Comparison of ENCODE assay signal across 19 cellular contexts in genomic region chr4:156981262-156981661, GRCh38. TPM values are rescaled to one million over a fixed set of nuclear protein-coding genes. Genes with fewer than 3 reads are reported as not detected.
DNase-seq lines count a peak whose midpoint lies in the region; ATAC-seq, FAIRE-seq and TF ChIP-seq lines count a peak whose summit lies in the region.
"Had no signal": no experiment of that assay in that cellular context is flagged by ENCODE, and none has a peak within 500 bp of the region (broad histone marks: within the 10 kb centered on the region; RNA-seq: fewer than 3 reads in every experiment).

No MANE protein-coding gene starts in this region.

- H3K79me2 ChIP-seq in astrocyte (ENCODE audit: insufficient read depth, low read length) (no peaks in the 10 kb centered on the region), neural cell (replicated peaks; ENCODE audit: insufficient read depth, low read length) (no peaks in the 10 kb centered on the region)

- no peaks in the 10 kb centered on the region for H3K9me2 ChIP-seq in neural cell (ENCODE audit: insufficient read depth, low read length)

- no peak overlapping the region for H3K4me3 Mint-ChIP-seq in astrocyte (ENCODE audit: unreplicated experiment)
- H3K4me3 Mint-ChIP-seq: CD8-positive, alpha-beta T cell had no signal

- no peaks in the 10 kb centered on the region for H3K36me3 ChIP-seq in astrocyte (ENCODE audit: insufficient read depth, low read length)
- H3K36me3 ChIP-seq in neural cell (ENCODE audit: insufficient read depth, low read length): no peaks in the 10 kb centered on the region
- H3K36me3 ChIP-seq: BLaER1 treated with 17β-estradiol and CSF1 and Interleukin-3, amounts not matched to agents 10 nM and 100 nM had no signal

- no peaks in the 10 kb centered on the region for H3F3A ChIP-seq in neural cell (ENCODE audit: insufficient read depth, low read length, poor library complexity, severe bottlenecking)

- TF ChIP-seq RAD21 in neural cell (conservative IDR thresholded peaks at IDR 0.05): no peak

- H3K9ac ChIP-seq in astrocyte (ENCODE audit: low read length) (no peak overlapping the region), neural cell (ENCODE audit: low read length) (no peak overlapping the region)
- H3K9ac ChIP-seq: BLaER1 treated with 17β-estradiol and CSF1 and Interleukin-3, amounts not matched to agents 10 nM and 100 nM had no signal

- H3K36me3 Mint-ChIP-seq in astrocyte (ENCODE audit: low read depth, unreplicated experiment): no peaks in the 10 kb centered on the region
- H3K36me3 Mint-ChIP-seq: CD8-positive, alpha-beta T cell had no signal

- no peak for TF ChIP-seq CTCF in astrocyte (IDR thresholded peaks at IDR 0.05; ENCODE audit: insufficient read depth, low read depth, low read length)
- no peak for TF ChIP-seq CTCF in neural cell (IDR thresholded peaks at IDR 0.05; ENCODE audit: poor library complexity, severe bottlenecking)

- H4K20me1 ChIP-seq in astrocyte (ENCODE audit: insufficient read depth, low read length) (no peaks in the 10 kb centered on the region), neural cell (ENCODE audit: insufficient read depth) (no peaks in the 10 kb centered on the region)
- H4K20me1 ChIP-seq: BLaER1 treated with 17β-estradiol and CSF1 and Interleukin-3, amounts not matched to agents 10 nM and 100 nM had no signal

- H3K4me1 Mint-ChIP-seq in astrocyte (ENCODE audit: low read depth, unreplicated experiment): peaks cover 28% of the 10 kb centered on the region

- H2AFZ ChIP-seq in astrocyte (ENCODE audit: low read depth, low read length): no peak overlapping the region
- no peak overlapping the region for H2AFZ ChIP-seq in neural cell (ENCODE audit: low read depth, low read length)

- H3K4me1 ChIP-seq in astrocyte (ENCODE audit: insufficient read depth, low read length): peaks cover 19% of the 10 kb centered on the region
- H3K4me1 ChIP-seq: A549; BLaER1 treated with 17β-estradiol and CSF1 and Interleukin-3, amounts not matched to agents 10 nM and 100 nM had no signal

- H3K27ac Mint-ChIP-seq in astrocyte (ENCODE audit: unreplicated experiment): no peak overlapping the region
- H3K27ac Mint-ChIP-seq: CD8-positive, alpha-beta T cell had no signal

- H3K9me3 ChIP-seq in astrocyte (ENCODE audit: insufficient read depth, low read depth, low read length) (no peaks in the 10 kb centered on the region), neural cell (ENCODE audit: low read length) (no peaks in the 10 kb centered on the region)
- H3K9me3 ChIP-seq: A549; BLaER1 treated with 17β-estradiol and CSF1 and Interleukin-3, amounts not matched to agents 10 nM and 100 nM had no signal

- ATAC-seq in HG03196 (IDR thresholded peaks at IDR 0.05; ENCODE audit: unreplicated experiment): no peak
- no peak for ATAC-seq in HG02981 (IDR thresholded peaks at IDR 0.05; ENCODE audit: unreplicated experiment)
- ATAC-seq in HG03039 (IDR thresholded peaks at IDR 0.05; ENCODE audit: unreplicated experiment): no peak
- ATAC-seq: A549; CD8-positive, alpha-beta T cell; K562; Right ventricle myocardium inferior had no signal

- H3K27ac ChIP-seq in astrocyte (ENCODE audit: low read depth, low read length) (no peak overlapping the region), neural cell (ENCODE audit: low read length) (peak overlapping the region; percentile 48)
- H3K27ac ChIP-seq: A549; BLaER1 treated with 17β-estradiol and CSF1 and Interleukin-3, amounts not matched to agents 10 nM and 100 nM had no signal

- CTCF ChIA-PET in HEK293T (lab: Yijun Ruan, JAX): interaction anchor here (1.0 to 2.9 kb wide), 3 partner anchors 9 to 28 kb away, joined by 3 to 12 read pairs (median 3); partner anchors contain the start of gene PDGFC

- FAIRE-seq in astrocyte (lab: Jason Lieb, UNC): peak; percentile 9
- FAIRE-seq: A549, K562, RCC 7860 had no signal

- H3K4me3 ChIP-seq in astrocyte (ENCODE audit: insufficient read depth, low read depth, low read length) (no peak overlapping the region), neural cell (ENCODE audit: low read length) (no peak overlapping the region)
- H3K4me3 ChIP-seq: A549; BLaER1 treated with 17β-estradiol and CSF1 and Interleukin-3, amounts not matched to agents 10 nM and 100 nM; K562 had no signal

- H3K27me3 ChIP-seq in astrocyte (ENCODE audit: insufficient read depth, low read length): no peaks in the 10 kb centered on the region
- H3K27me3 ChIP-seq in neural cell (ENCODE audit: insufficient read depth, low read depth, low read length): no peaks in the 10 kb centered on the region
- H3K27me3 ChIP-seq: BLaER1 treated with 17β-estradiol and CSF1 and Interleukin-3, amounts not matched to agents 10 nM and 100 nM had no signal

- H3K4me2 ChIP-seq in astrocyte (ENCODE audit: low read length) (no peak overlapping the region), neural cell (ENCODE audit: low read length) (peak overlapping the region; percentile 5)
- H3K4me2 ChIP-seq: A549; BLaER1 treated with 17β-estradiol and CSF1 and Interleukin-3, amounts not matched to agents 10 nM and 100 nM had no signal

- H3K9me3 Mint-ChIP-seq in astrocyte (ENCODE audit: unreplicated experiment): peaks cover 3% of the 10 kb centered on the region

- DNase-seq in DMS 273 (lab: John Stamatoyannopoulos, UW; ENCODE audit: unreplicated experiment) (peak; percentile 35), HEK293T (ENCODE audit: extremely low spot score) (no peak), astrocyte (ENCODE audit: low read depth) (no peak), NCI-H187 treated with DMSO at 0.1 percent for 48 hours (lab: John Stamatoyannopoulos, UW) (no peak)
- DNase-seq: Calu3; CD8-positive, alpha-beta T cell; NCI-H1105 treated with DMSO at 0.1 percent for 48 hours; NCI-H1694; NCI-H2227 treated with DMSO at 0.1 percent for 48 hours; NCI-H524 treated with DMSO at 0.1 percent for 48 hours had no signal

- H3K27me3 Mint-ChIP-seq in astrocyte (ENCODE audit: low read depth, unreplicated experiment): no peaks in the 10 kb centered on the region

- POLR2A ChIA-PET in HEK293T (lab: Yijun Ruan, JAX): interaction anchor here (1.3 kb wide), 1 partner anchor 18 kb away, joined by 3 read pairs; no protein-coding TSS in a partner anchor

- no peak for TF ChIP-seq EP300 in neural cell (conservative IDR thresholded peaks at IDR 0.05; ENCODE audit: poor library complexity, severe bottlenecking)

TF ChIP-seq in HEK293T, 16 proteins besides CTCF, POLR2A, EP300 and RAD21:
- TF ChIP-seq PKNOX1 (IDR thresholded peaks at IDR 0.05) (peak; percentile 73), TARDBP (IDR thresholded peaks at IDR 0.05) (no peak), ZNF384 (IDR thresholded peaks at IDR 0.05) (no peak)

TF ChIP-seq in neural cell, 6 proteins besides CTCF, POLR2A, EP300 and RAD21:
- no peak for TF ChIP-seq REST (IDR thresholded peaks at IDR 0.05; ENCODE audit: borderline replicate concordance)

RNA-seq across cellular contexts. Expression of gene PDGFC, which starts 9.7 kb away (rescaled TPM):
- 167 and 188 TPM in 2 replicates for total RNA-seq in astrocyte
- 3.8 and 6.7 TPM in 2 replicates for polyA plus RNA-seq in neural cell
- 14.6 and 19.1 TPM in 2 replicates for polyA minus RNA-seq in neural cell
- total RNA-seq: CD8-positive, alpha-beta T cell; K562 had no signal
- polyA plus RNA-seq: K562 had no signal
